In genomic region chr22:17171313-17172171, GRCh38 we compare ENCODE assay signal across 8 cellular contexts. TPM values are rescaled to one million over a fixed set of nuclear protein-coding genes. Genes with fewer than 3 reads are reported as not detected.
DNase-seq lines count a peak whose midpoint lies in the region; ATAC-seq and FAIRE-seq lines count a peak whose summit lies in the region.

No MANE protein-coding gene starts in this region.

- H3K36me3 ChIP-seq in NT2/D1 (ENCODE audit: insufficient read depth, insufficient read length, low read length) = no peaks in the 10 kb centered on the region

- ATAC-seq in GM21390 (IDR thresholded peaks at IDR 0.05; ENCODE audit: unreplicated experiment) = peak; percentile 88
- peak; percentile 98 for ATAC-seq in esophagus mucosa

- peak overlapping the region; percentile 79 for H3K9ac ChIP-seq in NT2/D1 (ENCODE audit: insufficient read length, low read depth)

- peak; percentile 96 for FAIRE-seq in HTR-8/SVneo (lab: Jason Lieb, UNC)

- H3K9me3 ChIP-seq in NT2/D1 (ENCODE audit: insufficient read depth, low read length) = no peaks in the 10 kb centered on the region

- no peaks in the 10 kb centered on the region for H3K4me1 ChIP-seq in NT2/D1 (ENCODE audit: insufficient read depth, insufficient read length)

- no peaks in the 10 kb centered on the region for H3K27me3 ChIP-seq in NT2/D1 (ENCODE audit: insufficient read depth, insufficient read length)

- DNase-seq in DMS114 treated with DMSO at 0.1 percent for 48 hours (lab: John Stamatoyannopoulos, UW; ENCODE audit: unreplicated experiment) = peak; percentile 71
- DNase-seq in HTR-8/SVneo (ENCODE audit: insufficient read length, low spot score) = peak; percentile 94
- DNase-seq in NT2/D1 (ENCODE audit: low read depth, low spot score) = peak; percentile 69
- peak; percentile 81 for DNase-seq in activated T-cell treated with anti-CD3 and anti-CD28 coated beads, Interleukin-2, amount 50 U/mL, for 1 hour
- peak; percentile 92 for DNase-seq in myocyte (ENCODE audit: low read depth)
- DNase-seq in stimulated activated CD8-positive, alpha-beta memory T cell treated with anti-CD3 and anti-CD28 coated beads, Interleukin-7, amount 100 ng/mL, for 24 hours (ENCODE audit: low read depth) = peak; percentile 79

- peak overlapping the region; percentile 63 for H3K4me3 ChIP-seq in NT2/D1 (ENCODE audit: insufficient read length, low read depth)

RNA-seq across cellular contexts. Expression of gene HDHD5, which starts 12.5 kb away (rescaled TPM):
- total RNA-seq in esophagus mucosa = 20.1 TPM
- 60.1 and 72.0 TPM in 2 replicates for total RNA-seq in myocyte
- 34.0 TPM for polyA plus RNA-seq in myocyte (2012)

RNA-seq across cellular contexts. Expression of gene ADA2, which starts 47.7 kb away (rescaled TPM):
- 2.0 TPM for total RNA-seq in esophagus mucosa
- total RNA-seq in myocyte = 0.99 and 1.2 TPM in 2 replicates
- polyA plus RNA-seq in myocyte (2012) = 0.19 TPM

RNA-seq across cellular contexts. Expression of gene TMEM121B, which starts 50.4 kb away (rescaled TPM):
- 0.28 TPM for total RNA-seq in esophagus mucosa
- 2.8 and 3.2 TPM in 2 replicates for total RNA-seq in myocyte
- polyA plus RNA-seq in myocyte (2012) = 0.61 TPM

Comparison
In these comparisons a context has a peak if more than half of its experiments do, and no peak if none do; other contexts are left out.
1. Peak in every context shown above with its lines: DNase-seq, ATAC-seq and H3K4me3 ChIP-seq.